Comparison of ENCODE assay signal across 12 cellular contexts in genomic region chr16:177394-177822, GRCh38. TPM values are rescaled to one million over a fixed set of nuclear protein-coding genes. Genes with fewer than 3 reads are reported as not detected.
DNase-seq lines count a peak whose midpoint lies in the region; ATAC-seq, FAIRE-seq and TF ChIP-seq lines count a peak whose summit lies in the region.
"Had no signal": no experiment of that assay in that cellular context is flagged by ENCODE, and none has a peak within 500 bp of the region (broad histone marks: within the 10 kb centered on the region; RNA-seq: fewer than 3 reads in every experiment).

No MANE protein-coding gene starts in this region.

- no peaks in the 10 kb centered on the region for H3K9me3 ChIP-seq in HepG2 (ENCODE audit: low read length)
- no peaks in the 10 kb centered on the region for H3K9me3 ChIP-seq in right lobe of liver
- H3K9me3 ChIP-seq: uterus had no signal

- TF ChIP-seq EP300 in HepG2 (IDR thresholded peaks at IDR 0.05; ENCODE audit: low read depth in 2 of 2, low read length in 2 of 2) (no peak), HepG2 (CRISPR knock-in tag; IDR thresholded peaks at IDR 0.05; ENCODE audit: borderline replicate concordance) (no peak)

- H3K36me3 Mint-ChIP-seq in effector memory CD8-positive, alpha-beta T cell (ENCODE audit: insufficient read depth): peaks cover 10% of the 10 kb centered on the region
- no peaks in the 10 kb centered on the region for H3K36me3 Mint-ChIP-seq in type B pancreatic cell

- intact Hi-C loops in HepG2 (cut with micrococcal nuclease; ENCODE audit: unreplicated experiment) (no loop called here), right lobe of liver (cut with DNase I) (no loop called here)

- H3K4me1 ChIP-seq in HepG2 (ENCODE audit: insufficient read depth, low read length) (peaks cover 28% of the 10 kb centered on the region), right lobe of liver (peaks cover 0 to 16% (median 4%) of the 10 kb centered on the region in 4 donors)

- no peaks in the 10 kb centered on the region for H3K9me3 Mint-ChIP-seq in effector memory CD8-positive, alpha-beta T cell
- H3K9me3 Mint-ChIP-seq in type B pancreatic cell: no peaks in the 10 kb centered on the region

- no peak for DNase-seq in HepG2 (ENCODE audit: low spot score)
- DNase-seq in right lobe of liver: no peak
- DNase-seq in NCI-H748 treated with DMSO at 0.1 percent for 48 hours (lab: John Stamatoyannopoulos, UW): peak; percentile 97
- no peak for DNase-seq in effector memory CD8-positive, alpha-beta T cell
- DNase-seq in type B pancreatic cell (ENCODE audit: extremely low spot score, unreplicated experiment): no peak
- DNase-seq in NAMALWA (ENCODE audit: low spot score): no peak
- DNase-seq: uterus had no signal

- no peaks in the 10 kb centered on the region for H3K79me2 ChIP-seq in HepG2 (ENCODE audit: insufficient read depth, low read length)

- peak overlapping the region; percentile 6; the same call in 1 of the 2 replicates for H3K4me2 ChIP-seq in HepG2 (ENCODE audit: low read depth, low read length)

- H3K27me3 ChIP-seq in HepG2 (ENCODE audit: control insufficient read depth in 1 of 2, insufficient read depth in 2 of 2, low read length in 2 of 2) (peaks cover 0 to 18% of the 10 kb centered on the region in 2 experiments; a peak in 4 of 5 replicates), right lobe of liver (peaks cover 0 to 16% of the 10 kb centered on the region in 2 donors)

- no peak overlapping the region for H2AFZ ChIP-seq in HepG2 (ENCODE audit: low read length)

- FAIRE-seq in HepG2 (lab: Jason Lieb, UNC): no peak

- TF ChIP-seq POLR2A in HepG2 (IDR thresholded peaks at IDR 0.05; ENCODE audit: insufficient read depth in 1 of 2, low read depth in 2 of 2, low read length in 2 of 2) (no peak), right lobe of liver (IDR thresholded peaks at IDR 0.05) (no peak)

- WGBS in HepG2 (ENCODE audit: low lambda C conversion rate): 20% methylated on average over 11 of the region's 13 CpGs
- WGBS in right lobe of liver (ENCODE audit: insufficient coverage, low coverage, low lambda C conversion rate, missing lambda C conversion rate): 5% methylated on average over 8 of the region's 13 CpGs

- peaks cover 5 to 6% of the 10 kb centered on the region in 2 donors for H3K4me1 Mint-ChIP-seq in effector memory CD8-positive, alpha-beta T cell (ENCODE audit: low read depth in 2 of 2)
- H3K4me1 Mint-ChIP-seq in type B pancreatic cell (ENCODE audit: unreplicated experiment): peaks cover 6% of the 10 kb centered on the region

- peak overlapping the region; percentile 15 to 56 for H3K4me3 Mint-ChIP-seq in effector memory CD8-positive, alpha-beta T cell
- H3K4me3 Mint-ChIP-seq in type B pancreatic cell: peak overlapping the region; percentile 65

- no peak overlapping the region; a peak in 1 of 6 replicates for H3K4me3 ChIP-seq in HepG2 (replicated peaks in 1 of 3; ENCODE audit: insufficient read depth in 1 of 3, low read depth in 2 of 3, low read length in 3 of 3)
- no peak overlapping the region for H3K4me3 ChIP-seq in right lobe of liver
- H3K4me3 ChIP-seq: SK-N-MC, uterus had no signal

- no TSS peak for BruUV-seq in HepG2 (replicated peaks; lab: Mats Ljungman, UMichigan)

- 0 out of 2 replicates have a peak, but pooled peaks cover 6% of the 10 kb centered on the region for H4K20me1 ChIP-seq in HepG2 (ENCODE audit: insufficient read depth, low read length)

- no peak for TF ChIP-seq RAD21 in HepG2 (CRISPR knock-in tag; IDR thresholded peaks at IDR 0.05)

- no peak overlapping the region for H3K9ac ChIP-seq in HepG2 (ENCODE audit: insufficient read depth, low read depth, low read length)

- H3K36me3 ChIP-seq in HepG2 (replicated peaks in 1 of 2; ENCODE audit: control insufficient read depth in 1 of 2, insufficient read depth in 2 of 2, low read length in 2 of 2) (no peaks in the 10 kb centered on the region), right lobe of liver (no peaks in the 10 kb centered on the region)
- H3K36me3 ChIP-seq: uterus had no signal

- POLR2A ChIA-PET in HepG2 (lab: Yijun Ruan, JAX): no interaction called here

- H3K27ac ChIP-seq in HepG2 (ENCODE audit: extremely low read length, insufficient read depth, low read length) (no peak overlapping the region), right lobe of liver (no peak overlapping the region)
- H3K27ac ChIP-seq: SK-N-MC, uterus had no signal

- in situ Hi-C loops in HepG2 (cut with HindIII; ENCODE audit: extremely low pct_ligation_motif_present, low pct_unique_long_range_greater_than_20kb): no loop called here

- CTCF ChIA-PET in HepG2 (lab: Yijun Ruan, JAX; ENCODE audit: low intra/inter-chr PET ratio, low total read pairs): no interaction called here

- TF ChIP-seq CTCF in HepG2 (CRISPR knock-in tag; IDR thresholded peaks at IDR 0.05) (no peak), right lobe of liver (IDR thresholded peaks at IDR 0.05) (no peak), type B pancreatic cell (conservative IDR thresholded peaks at IDR 0.05) (no peak)

- peaks cover 41 to 44% of the 10 kb centered on the region in 2 donors for H3K27me3 Mint-ChIP-seq in effector memory CD8-positive, alpha-beta T cell
- H3K27me3 Mint-ChIP-seq in type B pancreatic cell: peaks cover 57% of the 10 kb centered on the region

- peak overlapping the region in 1 of 2 donors; percentile 51 for H3K27ac Mint-ChIP-seq in effector memory CD8-positive, alpha-beta T cell
- no peak overlapping the region for H3K27ac Mint-ChIP-seq in type B pancreatic cell

- ATAC-seq in HepG2 (no peak), right lobe of liver (no peak), HG02885 (IDR thresholded peaks at IDR 0.05; ENCODE audit: poor library complexity, unreplicated experiment) (no peak)
- ATAC-seq in effector memory CD8-positive, alpha-beta T cell (replicated peaks): no peak

RNA-seq across cellular contexts. Expression of gene HBA1, which starts 0.9 kb away (rescaled TPM):
- 0.42 TPM in 1 of 2 replicates, not detected in the other for total RNA-seq in HepG2 (2016; rRNA removed; fragmentation: Illumina TruSeq; extraction: Trizol)
- total RNA-seq in HepG2 (2016; cell fraction: cytosol; rRNA removed; fragmentation: Illumina TruSeq; extraction: Trizol; ENCODE audit: low read depth): 0.71 TPM in 1 of 2 replicates, not detected in the other
- total RNA-seq in HepG2 (2016; cell fraction: insoluble cytoplasmic fraction; rRNA removed; fragmentation: Illumina TruSeq; extraction: Trizol): 1.00 TPM in 1 of 2 replicates, not detected in the other
- not detected in 2 replicates for total RNA-seq in HepG2 (2016; cell fraction: membrane; rRNA removed; fragmentation: Illumina TruSeq; extraction: Trizol)
- total RNA-seq in HepG2 (2016; cell fraction: nucleus; rRNA removed; fragmentation: Illumina TruSeq; extraction: Trizol): not detected in 2 replicates
- 0.27 and 0.59 TPM in 2 replicates for polyA plus RNA-seq in HepG2 (2011; rRNA removed)
- 0.35 and 2.5 TPM in 2 replicates for polyA plus RNA-seq in HepG2 (2011; cell fraction: cytosol; rRNA removed)
- 0.82 and 0.88 TPM in 2 replicates for polyA plus RNA-seq in HepG2 (2011; cell fraction: nucleus; rRNA removed)
- 1.5 TPM in 1 of 2 replicates, not detected in the other for polyA plus RNA-seq in HepG2 (2012)
- not detected in 2 replicates for polyA plus RNA-seq in HepG2 (2016; cell fraction: cytosol; fragmentation: Illumina TruSeq; extraction: Trizol; ENCODE audit: low read depth)
- 2.2 TPM in 1 of 2 replicates, not detected in the other for polyA plus RNA-seq in HepG2 (2016; cell fraction: insoluble cytoplasmic fraction; fragmentation: Illumina TruSeq; extraction: Trizol; ENCODE audit: low read depth)
- 1.2 and 1.7 TPM in 2 replicates for polyA plus RNA-seq in HepG2 (2016; cell fraction: membrane; fragmentation: Illumina TruSeq; extraction: Trizol; ENCODE audit: low read depth)
- not detected in 2 replicates for polyA plus RNA-seq in HepG2 (2016; cell fraction: nucleus; fragmentation: Illumina TruSeq; extraction: Trizol; ENCODE audit: insufficient read depth, low read depth)
- 3.3 and 4.3 TPM in 2 replicates for polyA minus RNA-seq in HepG2 (2011; rRNA and poly(A)+ RNA removed; ENCODE audit: low replicate concordance)
- 1.3 TPM in 1 of 2 replicates, not detected in the other for polyA minus RNA-seq in HepG2 (2011; cell fraction: cytosol; rRNA and poly(A)+ RNA removed)
- polyA minus RNA-seq in HepG2 (2011; cell fraction: nucleus; rRNA and poly(A)+ RNA removed): not detected in 2 replicates
- total RNA-seq in right lobe of liver: 100 to 1,000 TPM in 3 of 6 experiments, 10 to 100 TPM in 1, 1 to 10 TPM in 2; 8.0 to 789 (median 84.3) TPM
- total RNA-seq in type B pancreatic cell (ENCODE audit: low replicate concordance): not detected in 2 replicates
- total RNA-seq: activated CD8-positive, alpha-beta memory T cell treated with anti-CD3 and anti-CD28 coated beads for 36 hours; renal cortical epithelial cell had no signal

RNA-seq across cellular contexts. Expression of gene HBQ1, which starts 2.9 kb away (rescaled TPM):
- total RNA-seq in HepG2 (2016; rRNA removed; fragmentation: Illumina TruSeq; extraction: Trizol) (7.4 and 8.0 TPM in 2 replicates), right lobe of liver (under 1 TPM in 1 of 6 experiments, not detected in 5; 0.47 TPM), type B pancreatic cell (ENCODE audit: low replicate concordance) (1.1 and 1.5 TPM in 2 replicates)
- 7.9 and 8.5 TPM in 2 replicates for total RNA-seq in HepG2 (2016; cell fraction: cytosol; rRNA removed; fragmentation: Illumina TruSeq; extraction: Trizol; ENCODE audit: low read depth)
- total RNA-seq in HepG2 (2016; cell fraction: insoluble cytoplasmic fraction; rRNA removed; fragmentation: Illumina TruSeq; extraction: Trizol): 9.1 TPM in 2 replicates
- 7.5 and 8.9 TPM in 2 replicates for total RNA-seq in HepG2 (2016; cell fraction: membrane; rRNA removed; fragmentation: Illumina TruSeq; extraction: Trizol)
- 2.1 TPM in 2 replicates for total RNA-seq in HepG2 (2016; cell fraction: nucleus; rRNA removed; fragmentation: Illumina TruSeq; extraction: Trizol)
- 4.9 and 7.6 TPM in 2 replicates for polyA plus RNA-seq in HepG2 (2011; rRNA removed)
- polyA plus RNA-seq in HepG2 (2011; cell fraction: cytosol; rRNA removed): 7.7 and 17.3 TPM in 2 replicates
- polyA plus RNA-seq in HepG2 (2011; cell fraction: nucleus; rRNA removed): 19.1 TPM in 2 replicates
- 5.0 and 5.6 TPM in 2 replicates for polyA plus RNA-seq in HepG2 (2012)
- 9.3 and 10.2 TPM in 2 replicates for polyA plus RNA-seq in HepG2 (2016; cell fraction: cytosol; fragmentation: Illumina TruSeq; extraction: Trizol; ENCODE audit: low read depth)
- 5.3 and 6.0 TPM in 2 replicates for polyA plus RNA-seq in HepG2 (2016; cell fraction: insoluble cytoplasmic fraction; fragmentation: Illumina TruSeq; extraction: Trizol; ENCODE audit: low read depth)
- polyA plus RNA-seq in HepG2 (2016; cell fraction: membrane; fragmentation: Illumina TruSeq; extraction: Trizol; ENCODE audit: low read depth): 7.0 and 9.3 TPM in 2 replicates
- polyA plus RNA-seq in HepG2 (2016; cell fraction: nucleus; fragmentation: Illumina TruSeq; extraction: Trizol; ENCODE audit: insufficient read depth, low read depth): 6.8 and 8.4 TPM in 2 replicates
- polyA minus RNA-seq in HepG2 (2011; rRNA and poly(A)+ RNA removed; ENCODE audit: low replicate concordance): 2.2 TPM in 1 of 2 replicates, not detected in the other
- 1.8 TPM in 2 replicates for polyA minus RNA-seq in HepG2 (2011; cell fraction: cytosol; rRNA and poly(A)+ RNA removed)
- polyA minus RNA-seq in HepG2 (2011; cell fraction: nucleus; rRNA and poly(A)+ RNA removed): 1.5 TPM in 1 of 2 replicates, not detected in the other
- total RNA-seq: MCF 10A, renal cortical epithelial cell had no signal

RNA-seq across cellular contexts. Expression of gene HBA2, which starts 4.7 kb away (rescaled TPM):
- total RNA-seq in HepG2 (2016; rRNA removed; fragmentation: Illumina TruSeq; extraction: Trizol) (not detected in 2 replicates), right lobe of liver (100 to 1,000 TPM in 2 of 6 experiments, 10 to 100 TPM in 4; 17.8 to 522 (median 55.9) TPM), type B pancreatic cell (ENCODE audit: low replicate concordance) (not detected in 2 replicates)
- not detected in 2 replicates for total RNA-seq in HepG2 (2016; cell fraction: cytosol; rRNA removed; fragmentation: Illumina TruSeq; extraction: Trizol; ENCODE audit: low read depth)
- total RNA-seq in HepG2 (2016; cell fraction: insoluble cytoplasmic fraction; rRNA removed; fragmentation: Illumina TruSeq; extraction: Trizol): not detected in 2 replicates
- total RNA-seq in HepG2 (2016; cell fraction: membrane; rRNA removed; fragmentation: Illumina TruSeq; extraction: Trizol): not detected in 2 replicates
- not detected in 2 replicates for total RNA-seq in HepG2 (2016; cell fraction: nucleus; rRNA removed; fragmentation: Illumina TruSeq; extraction: Trizol)
- not detected in 2 replicates for polyA plus RNA-seq in HepG2 (2011; rRNA removed)
- polyA plus RNA-seq in HepG2 (2011; cell fraction: cytosol; rRNA removed): not detected in 2 replicates
- not detected in 2 replicates for polyA plus RNA-seq in HepG2 (2011; cell fraction: nucleus; rRNA removed)
- 0.91 TPM in 1 of 2 replicates, not detected in the other for polyA plus RNA-seq in HepG2 (2012)
- polyA plus RNA-seq in HepG2 (2016; cell fraction: cytosol; fragmentation: Illumina TruSeq; extraction: Trizol; ENCODE audit: low read depth): 0.54 and 0.83 TPM in 2 replicates
- 1.5 TPM in 1 of 2 replicates, not detected in the other for polyA plus RNA-seq in HepG2 (2016; cell fraction: insoluble cytoplasmic fraction; fragmentation: Illumina TruSeq; extraction: Trizol; ENCODE audit: low read depth)
- polyA plus RNA-seq in HepG2 (2016; cell fraction: membrane; fragmentation: Illumina TruSeq; extraction: Trizol; ENCODE audit: low read depth): not detected in 2 replicates
- not detected in 2 replicates for polyA plus RNA-seq in HepG2 (2016; cell fraction: nucleus; fragmentation: Illumina TruSeq; extraction: Trizol; ENCODE audit: insufficient read depth, low read depth)
- polyA minus RNA-seq in HepG2 (2011; rRNA and poly(A)+ RNA removed; ENCODE audit: low replicate concordance): 3.3 and 4.4 TPM in 2 replicates
- not detected in 2 replicates for polyA minus RNA-seq in HepG2 (2011; cell fraction: cytosol; rRNA and poly(A)+ RNA removed)
- not detected in 2 replicates for polyA minus RNA-seq in HepG2 (2011; cell fraction: nucleus; rRNA and poly(A)+ RNA removed)
- total RNA-seq: activated CD8-positive, alpha-beta memory T cell treated with anti-CD3 and anti-CD28 coated beads for 36 hours; MCF 10A; renal cortical epithelial cell had no signal

RNA-seq across cellular contexts. Expression of gene HBM, which starts 11.6 kb away (rescaled TPM):
- total RNA-seq in HepG2 (2016; rRNA removed; fragmentation: Illumina TruSeq; extraction: Trizol): not detected in 2 replicates
- total RNA-seq in HepG2 (2016; cell fraction: cytosol; rRNA removed; fragmentation: Illumina TruSeq; extraction: Trizol; ENCODE audit: low read depth): not detected in 2 replicates
- total RNA-seq in HepG2 (2016; cell fraction: insoluble cytoplasmic fraction; rRNA removed; fragmentation: Illumina TruSeq; extraction: Trizol): not detected in 2 replicates
- not detected in 2 replicates for total RNA-seq in HepG2 (2016; cell fraction: membrane; rRNA removed; fragmentation: Illumina TruSeq; extraction: Trizol)
- total RNA-seq in HepG2 (2016; cell fraction: nucleus; rRNA removed; fragmentation: Illumina TruSeq; extraction: Trizol): not detected in 2 replicates
- 0.69 TPM in 1 of 2 replicates, not detected in the other for polyA plus RNA-seq in HepG2 (2011; rRNA removed)
- polyA plus RNA-seq in HepG2 (2011; cell fraction: cytosol; rRNA removed): 0.27 and 0.33 TPM in 2 replicates
- 0.57 TPM in 1 of 2 replicates, not detected in the other for polyA plus RNA-seq in HepG2 (2011; cell fraction: nucleus; rRNA removed)
- 0.59 TPM in 1 of 2 replicates, not detected in the other for polyA plus RNA-seq in HepG2 (2012)
- not detected in 2 replicates for polyA plus RNA-seq in HepG2 (2016; cell fraction: cytosol; fragmentation: Illumina TruSeq; extraction: Trizol; ENCODE audit: low read depth)
- polyA plus RNA-seq in HepG2 (2016; cell fraction: insoluble cytoplasmic fraction; fragmentation: Illumina TruSeq; extraction: Trizol; ENCODE audit: low read depth): not detected in 2 replicates
- polyA plus RNA-seq in HepG2 (2016; cell fraction: membrane; fragmentation: Illumina TruSeq; extraction: Trizol; ENCODE audit: low read depth): not detected in 2 replicates
- polyA plus RNA-seq in HepG2 (2016; cell fraction: nucleus; fragmentation: Illumina TruSeq; extraction: Trizol; ENCODE audit: insufficient read depth, low read depth): not detected in 2 replicates
- polyA minus RNA-seq in HepG2 (2011; rRNA and poly(A)+ RNA removed; ENCODE audit: low replicate concordance): not detected in 2 replicates
- polyA minus RNA-seq in HepG2 (2011; cell fraction: cytosol; rRNA and poly(A)+ RNA removed): not detected in 2 replicates
- polyA minus RNA-seq in HepG2 (2011; cell fraction: nucleus; rRNA and poly(A)+ RNA removed): not detected in 2 replicates
- 1 to 10 TPM in 4 of 6 experiments, not detected in 2; 1.1 to 8.4 (median 2.0) TPM for total RNA-seq in right lobe of liver
- total RNA-seq in type B pancreatic cell (ENCODE audit: low replicate concordance): not detected in 2 replicates
- total RNA-seq: activated CD8-positive, alpha-beta memory T cell treated with anti-CD3 and anti-CD28 coated beads for 36 hours; MCF 10A; renal cortical epithelial cell had no signal

RNA-seq across cellular contexts. Expression of gene HBZ, which starts 25.0 kb away (rescaled TPM):
- total RNA-seq in HepG2 (2016; rRNA removed; fragmentation: Illumina TruSeq; extraction: Trizol): not detected in 2 replicates
- total RNA-seq in HepG2 (2016; cell fraction: cytosol; rRNA removed; fragmentation: Illumina TruSeq; extraction: Trizol; ENCODE audit: low read depth): not detected in 2 replicates
- not detected in 2 replicates for total RNA-seq in HepG2 (2016; cell fraction: insoluble cytoplasmic fraction; rRNA removed; fragmentation: Illumina TruSeq; extraction: Trizol)
- not detected in 2 replicates for total RNA-seq in HepG2 (2016; cell fraction: membrane; rRNA removed; fragmentation: Illumina TruSeq; extraction: Trizol)
- total RNA-seq in HepG2 (2016; cell fraction: nucleus; rRNA removed; fragmentation: Illumina TruSeq; extraction: Trizol): not detected in 2 replicates
- polyA plus RNA-seq in HepG2 (2011; rRNA removed): 0.21 and 0.27 TPM in 2 replicates
- polyA plus RNA-seq in HepG2 (2011; cell fraction: cytosol; rRNA removed): 0.11 and 0.31 TPM in 2 replicates
- 0.23 and 0.26 TPM in 2 replicates for polyA plus RNA-seq in HepG2 (2011; cell fraction: nucleus; rRNA removed)
- polyA plus RNA-seq in HepG2 (2012): not detected in 2 replicates
- not detected in 2 replicates for polyA plus RNA-seq in HepG2 (2016; cell fraction: cytosol; fragmentation: Illumina TruSeq; extraction: Trizol; ENCODE audit: low read depth)
- polyA plus RNA-seq in HepG2 (2016; cell fraction: insoluble cytoplasmic fraction; fragmentation: Illumina TruSeq; extraction: Trizol; ENCODE audit: low read depth): not detected in 2 replicates
- not detected in 2 replicates for polyA plus RNA-seq in HepG2 (2016; cell fraction: membrane; fragmentation: Illumina TruSeq; extraction: Trizol; ENCODE audit: low read depth)
- polyA plus RNA-seq in HepG2 (2016; cell fraction: nucleus; fragmentation: Illumina TruSeq; extraction: Trizol; ENCODE audit: insufficient read depth, low read depth): not detected in 2 replicates
- polyA minus RNA-seq in HepG2 (2011; rRNA and poly(A)+ RNA removed; ENCODE audit: low replicate concordance): 2.8 and 3.2 TPM in 2 replicates
- not detected in 2 replicates for polyA minus RNA-seq in HepG2 (2011; cell fraction: cytosol; rRNA and poly(A)+ RNA removed)
- polyA minus RNA-seq in HepG2 (2011; cell fraction: nucleus; rRNA and poly(A)+ RNA removed): 1.0 TPM in 1 of 2 replicates, not detected in the other
- total RNA-seq in right lobe of liver: under 1 TPM in 1 of 6 experiments, not detected in 5; 0.81 TPM
- total RNA-seq in type B pancreatic cell (ENCODE audit: low replicate concordance): not detected in 2 replicates
- total RNA-seq: activated CD8-positive, alpha-beta memory T cell treated with anti-CD3 and anti-CD28 coated beads for 36 hours; MCF 10A; renal cortical epithelial cell had no signal
